Comparison of ENCODE assay signal across 8 cellular contexts in genomic region chr17:21513012-21513570, GRCh38.
A peak's percentile ranks its signal among the peaks of the same experiment; 100 is the strongest.
DNase-seq lines count a peak whose midpoint lies in the region; ATAC-seq, FAIRE-seq and TF ChIP-seq lines count a peak whose summit lies in the region.

No MANE protein-coding gene starts in this region.

- DNase-seq in H54 (ENCODE audit: insufficient read length, low spot score) (peak; percentile 80), NCI-H446 treated with DMSO at 0.1 percent for 48 hours (lab: John Stamatoyannopoulos, UW) (peak; percentile 46), left lung (peak; percentile 74 to 93)
- DNase-seq in activated CD4-positive, alpha-beta T cell treated with anti-CD3 and anti-CD28 coated beads, Interleukin-2, amount 10 ng/mL, durations not matched to agents 24 days and 14 days = peak; percentile 93
- DNase-seq in stimulated activated CD4-positive, alpha-beta T cell treated with anti-CD3 and anti-CD28 coated beads, Interleukin-2, amount 100 ng/mL, for 48 hours = peak; percentile 78 to 80

- peak; percentile 85 for TF ChIP-seq CTCF in C4-2B (conservative IDR thresholded peaks at IDR 0.05)
- peak; percentile 59 to 82 for TF ChIP-seq CTCF in left lung (IDR thresholded peaks at IDR 0.05)

- peaks cover 20% of the 10 kb centered on the region for H3K4me1 Mint-ChIP-seq in activated CD4-positive, alpha-beta T cell treated with anti-CD3 and anti-CD28 coated beads, Interleukin-2, amount 10 ng/mL, durations not matched to agents 24 days and 14 days

- H3K27me3 Mint-ChIP-seq in activated CD4-positive, alpha-beta T cell treated with anti-CD3 and anti-CD28 coated beads, Interleukin-2, amount 10 ng/mL, durations not matched to agents 24 days and 14 days = peaks cover 54% of the 10 kb centered on the region

- H3K27ac Mint-ChIP-seq in activated CD4-positive, alpha-beta T cell treated with anti-CD3 and anti-CD28 coated beads, Interleukin-2, amount 10 ng/mL, durations not matched to agents 24 days and 14 days = no peak overlapping the region

- TF ChIP-seq POLR2A in H54 (IDR thresholded peaks at IDR 0.05; ENCODE audit: low read depth, low read length) = no peak

- peak overlapping the region; percentile 48 for H3K4me3 Mint-ChIP-seq in activated CD4-positive, alpha-beta T cell treated with anti-CD3 and anti-CD28 coated beads, Interleukin-2, amount 10 ng/mL, durations not matched to agents 24 days and 14 days

- H3K27ac ChIP-seq in C4-2B = no peak overlapping the region
- no peak overlapping the region for H3K27ac ChIP-seq in left lung

- H3K36me3 ChIP-seq in left lung = no peaks in the 10 kb centered on the region

- intact Hi-C loops in activated CD4-positive, alpha-beta T cell treated with anti-CD3 and anti-CD28 coated beads, Interleukin-2, amount 10 ng/mL, durations not matched to agents 24 days and 14 days (cut with micrococcal nuclease) = loop anchor here (1.0 to 5.0 kb wide), 2 partner anchors 136 to 394 kb away; partner anchors contain the start of gene KCNJ12
- intact Hi-C loops in left lung (cut with DNase I) = no loop called here

- ATAC-seq in left lung = peak; percentile 80
- no peak for ATAC-seq in GM19397 (IDR thresholded peaks at IDR 0.05; ENCODE audit: unreplicated experiment)

- peaks cover 1% of the 10 kb centered on the region for H3K36me3 Mint-ChIP-seq in activated CD4-positive, alpha-beta T cell treated with anti-CD3 and anti-CD28 coated beads, Interleukin-2, amount 10 ng/mL, durations not matched to agents 24 days and 14 days (ENCODE audit: low read depth)

- peaks cover 0 to 30% of the 10 kb centered on the region in 2 donors for H3K27me3 ChIP-seq in left lung

- FAIRE-seq in H54 (lab: Jason Lieb, UNC) (no peak), colon (lab: Jason Lieb, UNC) (peak; percentile 97)

- no peaks in the 10 kb centered on the region for H3K9me3 ChIP-seq in left lung

- no peaks in the 10 kb centered on the region for H3K9me3 Mint-ChIP-seq in activated CD4-positive, alpha-beta T cell treated with anti-CD3 and anti-CD28 coated beads, Interleukin-2, amount 10 ng/mL, durations not matched to agents 24 days and 14 days

- H3K4me3 ChIP-seq in left lung = no peak overlapping the region

- peaks cover 3 to 14% of the 10 kb centered on the region in 2 donors for H3K4me1 ChIP-seq in left lung
